Comparison of ENCODE assay signal across 9 cellular contexts in genomic region chr14:50773632-50774541, GRCh38. TPM values are rescaled to one million over a fixed set of nuclear protein-coding genes. Genes with fewer than 3 reads are reported as not detected.
DNase-seq lines count a peak whose midpoint lies in the region; ATAC-seq, FAIRE-seq and TF ChIP-seq lines count a peak whose summit lies in the region.
"Had no signal": no experiment of that assay in that cellular context is flagged by ENCODE, and none has a peak within 500 bp of the region (broad histone marks: within the 10 kb centered on the region; RNA-seq: fewer than 3 reads in every experiment).

No MANE protein-coding gene starts in this region.

- H3K4me1 Mint-ChIP-seq in CD4-positive, alpha-beta memory T cell: peaks cover 15 to 31% (median 20%) of the 10 kb centered on the region in 4 donors

- peak; percentile 88 for ATAC-seq in HepG2
- ATAC-seq in GM21786 (IDR thresholded peaks at IDR 0.05; ENCODE audit: unreplicated experiment): no peak
- no peak for ATAC-seq in GM19395 (IDR thresholded peaks at IDR 0.05; ENCODE audit: unreplicated experiment)

- intact Hi-C loops in CD4-positive, alpha-beta memory T cell (cut with micrococcal nuclease): loop anchor here (1.0 kb wide), 3 partner anchors 155 to 232 kb away; no protein-coding TSS in a partner anchor
- intact Hi-C loops in HepG2 (cut with micrococcal nuclease; ENCODE audit: unreplicated experiment): loop anchor here (1.0 to 2.0 kb wide), 3 partner anchors 155 to 231 kb away; no protein-coding TSS in a partner anchor

- TF ChIP-seq POLR2A in Peyer's patch (IDR thresholded peaks at IDR 0.05) (no peak), HepG2 (IDR thresholded peaks at IDR 0.05; ENCODE audit: insufficient read depth in 1 of 2, low read depth in 2 of 2, low read length in 2 of 2) (no peak)

- TF ChIP-seq EP300 in HepG2 (IDR thresholded peaks at IDR 0.05; ENCODE audit: low read depth in 2 of 2, low read length in 2 of 2) (no peak), HepG2 (CRISPR knock-in tag; IDR thresholded peaks at IDR 0.05; ENCODE audit: borderline replicate concordance) (no peak)

- FAIRE-seq in bronchial epithelial cell (lab: Jason Lieb, UNC): no peak
- no peak for FAIRE-seq in HepG2 (lab: Jason Lieb, UNC)

- no peaks in the 10 kb centered on the region for H3K27me3 Mint-ChIP-seq in CD4-positive, alpha-beta memory T cell

- peaks cover 51% of the 10 kb centered on the region for H3K36me3 ChIP-seq in CD4-positive, alpha-beta memory T cell (ENCODE audit: insufficient read depth, low read length)
- peaks cover 0 to 45% (median 0%) of the 10 kb centered on the region in 3 donors for H3K36me3 ChIP-seq in Peyer's patch
- peaks cover 8% of the 10 kb centered on the region for H3K36me3 ChIP-seq in bronchial epithelial cell (ENCODE audit: control insufficient read depth, insufficient read depth, low read length)
- H3K36me3 ChIP-seq in HepG2 (replicated peaks in 1 of 2; ENCODE audit: control insufficient read depth in 1 of 2, insufficient read depth in 2 of 2, low read length in 2 of 2): peaks cover 2 to 27% of the 10 kb centered on the region in 2 experiments; a peak in 2 of 5 replicates
- peaks cover 13 to 39% (median 34%) of the 10 kb centered on the region in 5 donors for H3K36me3 ChIP-seq in subcutaneous abdominal adipose tissue (ENCODE audit: control insufficient read depth in 5 of 5, insufficient read depth in 5 of 5, low read length in 5 of 5)

- no peaks in the 10 kb centered on the region for H3K27me3 ChIP-seq in CD4-positive, alpha-beta memory T cell (ENCODE audit: insufficient read depth, low read length)
- H3K27me3 ChIP-seq in Peyer's patch: no peaks in the 10 kb centered on the region
- H3K27me3 ChIP-seq in bronchial epithelial cell (ENCODE audit: control insufficient read depth, insufficient read depth, low read length): no peaks in the 10 kb centered on the region
- no peaks in the 10 kb centered on the region for H3K27me3 ChIP-seq in HepG2 (ENCODE audit: control insufficient read depth in 1 of 2, insufficient read depth in 2 of 2, low read length in 2 of 2)
- H3K27me3 ChIP-seq in subcutaneous abdominal adipose tissue (ENCODE audit: control insufficient read depth in 5 of 5, insufficient read depth in 4 of 5, low read length in 5 of 5): no peaks in the 10 kb centered on the region

- H3K4me3 Mint-ChIP-seq in CD4-positive, alpha-beta memory T cell: peak overlapping the region in 1 of 8 donors; percentile 33

- CTCF ChIA-PET in CD4-positive, alpha-beta memory T cell (lab: Charles Lee; ENCODE audit: partially characterized antibody): interaction anchor here (0.7 to 8.8 kb wide), 16 partner anchors 10 to 453 kb away, joined by 3 to 225 read pairs (median 5); no protein-coding TSS in a partner anchor
- CTCF ChIA-PET in HepG2 (lab: Yijun Ruan, JAX; ENCODE audit: low intra/inter-chr PET ratio, low total read pairs): interaction anchor here (1.4 to 1.9 kb wide), 3 partner anchors 154 to 231 kb away, joined by 7 to 13 read pairs (median 9); no protein-coding TSS in a partner anchor

- no peak overlapping the region for H3K27ac ChIP-seq in CD4-positive, alpha-beta memory T cell (ENCODE audit: low read depth, low read length)
- H3K27ac ChIP-seq in Peyer's patch: peak overlapping the region in 1 of 4 donors; percentile 28
- no peak overlapping the region for H3K27ac ChIP-seq in HepG2 (ENCODE audit: extremely low read length, insufficient read depth, low read length)
- H3K27ac ChIP-seq in subcutaneous abdominal adipose tissue (ENCODE audit: low read depth, low read length): peak overlapping the region; percentile 78
- H3K27ac ChIP-seq: SK-N-MC had no signal

- no peaks in the 10 kb centered on the region for H4K20me1 ChIP-seq in HepG2 (ENCODE audit: insufficient read depth, low read length)

- H3K4me3 ChIP-seq in CD4-positive, alpha-beta memory T cell (ENCODE audit: low read length in 2 of 2): no peak overlapping the region
- H3K4me3 ChIP-seq in Peyer's patch (no peak overlapping the region), bronchial epithelial cell (ENCODE audit: low read depth, low read length) (no peak overlapping the region), HepG2 (replicated peaks in 1 of 3; ENCODE audit: insufficient read depth in 1 of 3, low read depth in 2 of 3, low read length in 3 of 3) (no peak overlapping the region), subcutaneous abdominal adipose tissue (ENCODE audit: low read depth in 1 of 5, low read length in 5 of 5) (no peak overlapping the region)
- H3K4me3 ChIP-seq: SK-N-MC had no signal

- H3K36me3 Mint-ChIP-seq in CD4-positive, alpha-beta memory T cell: peaks cover 64 to 67% of the 10 kb centered on the region in 2 donors

- peak; percentile 64; the same call in 1 of the 2 replicates for TF ChIP-seq RAD21 in HepG2 (CRISPR knock-in tag; IDR thresholded peaks at IDR 0.05)

- H3K9me3 ChIP-seq in CD4-positive, alpha-beta memory T cell (ENCODE audit: control insufficient read depth in 1 of 2, low read length in 2 of 2): no peaks in the 10 kb centered on the region
- H3K9me3 ChIP-seq in Peyer's patch (no peaks in the 10 kb centered on the region), HepG2 (ENCODE audit: low read length) (no peaks in the 10 kb centered on the region), subcutaneous abdominal adipose tissue (ENCODE audit: control insufficient read depth in 5 of 5, low read length in 5 of 5) (no peaks in the 10 kb centered on the region)

- POLR2A ChIA-PET in CD4-positive, alpha-beta memory T cell (lab: Charles Lee; ENCODE audit: partially characterized antibody): no interaction called here
- POLR2A ChIA-PET in HepG2 (lab: Yijun Ruan, JAX): interaction anchor here (0.6 kb wide), 1 partner anchor 170 kb away, joined by 3 read pairs; the partner anchor contains the start of gene PYGL

- no peak overlapping the region for H2AFZ ChIP-seq in HepG2 (ENCODE audit: low read length)

- H3K4me1 ChIP-seq in CD4-positive, alpha-beta memory T cell (ENCODE audit: insufficient read depth, low read length): peaks cover 13% of the 10 kb centered on the region
- peaks cover 0 to 7% (median 2%) of the 10 kb centered on the region in 4 donors for H3K4me1 ChIP-seq in Peyer's patch
- H3K4me1 ChIP-seq in HepG2 (ENCODE audit: insufficient read depth, low read length): no peaks in the 10 kb centered on the region
- peaks cover 0 to 25% (median 14%) of the 10 kb centered on the region in 5 donors for H3K4me1 ChIP-seq in subcutaneous abdominal adipose tissue (ENCODE audit: control insufficient read depth in 5 of 5, insufficient read depth in 5 of 5, low read length in 5 of 5)

- H3K4me2 ChIP-seq in HepG2 (ENCODE audit: low read depth, low read length): no peak overlapping the region

- no peak for DNase-seq in CD4-positive, alpha-beta memory T cell
- peak; percentile 73 for DNase-seq in HCEC 1CT
- no peak for DNase-seq in Peyer's patch
- peak; percentile 60 for DNase-seq in bronchial epithelial cell (ENCODE audit: low read depth)
- peak; percentile 11 for DNase-seq in HepG2 (ENCODE audit: low spot score)

- in situ Hi-C loops in HepG2 (cut with HindIII; ENCODE audit: extremely low pct_ligation_motif_present, low pct_unique_long_range_greater_than_20kb): loop anchor here (5.0 to 10.0 kb wide), 2 partner anchors 159 to 232 kb away; no protein-coding TSS in a partner anchor

- 89% methylated on average over 7 of the region's 7 CpGs for WGBS in HepG2 (ENCODE audit: low lambda C conversion rate)

- H3K9ac ChIP-seq in HepG2 (ENCODE audit: insufficient read depth, low read depth, low read length) (no peak overlapping the region), subcutaneous abdominal adipose tissue (ENCODE audit: low read length in 5 of 5) (peak overlapping the region in 1 of 5 donors; percentile 46)

- no peaks in the 10 kb centered on the region for H3K9me3 Mint-ChIP-seq in CD4-positive, alpha-beta memory T cell

- BruUV-seq in HepG2 (replicated peaks; lab: Mats Ljungman, UMichigan): no TSS peak

- peak in 5 of 6 experiments; percentile 30 to 60 (median 59) for TF ChIP-seq CTCF in Peyer's patch (IDR thresholded peaks at IDR 0.05)
- peak; percentile 92 for TF ChIP-seq CTCF in bronchial epithelial cell (IDR thresholded peaks at IDR 0.05; ENCODE audit: insufficient read depth, low read length, severe bottlenecking)
- peak; percentile 83 for TF ChIP-seq CTCF in HepG2 (CRISPR knock-in tag; IDR thresholded peaks at IDR 0.05)

- H3K27ac Mint-ChIP-seq in CD4-positive, alpha-beta memory T cell: peak overlapping the region in 6 of 7 donors; percentile 25 to 87 (median 59)

- H3K79me2 ChIP-seq in HepG2 (ENCODE audit: insufficient read depth, low read length): no peaks in the 10 kb centered on the region

TF ChIP-seq in HepG2, 621 proteins besides CTCF, POLR2A, EP300 and RAD21 (continues in another document):
- peak; percentile 47 for TF ChIP-seq SMC3 (IDR thresholded peaks at IDR 0.05; ENCODE audit: low read length)
- TF ChIP-seq ETV5 (CRISPR knock-in tag; IDR thresholded peaks at IDR 0.05; ENCODE audit: borderline replicate concordance): no peak

RNA-seq across cellular contexts. Expression of gene NIN, which starts 57.1 kb away (rescaled TPM):
- 100 to 1,000 TPM in 1 of 2 experiments, 10 to 100 TPM in 1; 99.7 to 102 TPM for total RNA-seq in CD4-positive, alpha-beta memory T cell
- polyA plus RNA-seq in CD4-positive, alpha-beta memory T cell: 10 to 100 TPM in 1 of 2 donors, 1 to 10 TPM in 1; 8.5 to 50.1 TPM
- 100 to 1,000 TPM in 1 of 4 donors, 10 to 100 TPM in 3; 13.8 to 151 (median 21.5) TPM for total RNA-seq in Peyer's patch
- total RNA-seq in bronchial epithelial cell: 16.8 and 26.8 TPM in 2 replicates
- 9.7 and 11.6 TPM in 2 replicates for total RNA-seq in HepG2 (2016; rRNA removed; fragmentation: Illumina TruSeq; extraction: Trizol)
- 2.4 and 2.5 TPM in 2 replicates for total RNA-seq in HepG2 (2016; cell fraction: cytosol; rRNA removed; fragmentation: Illumina TruSeq; extraction: Trizol; ENCODE audit: low read depth)
- total RNA-seq in HepG2 (2016; cell fraction: insoluble cytoplasmic fraction; rRNA removed; fragmentation: Illumina TruSeq; extraction: Trizol): 9.5 and 10.5 TPM in 2 replicates
- 4.7 and 5.1 TPM in 2 replicates for total RNA-seq in HepG2 (2016; cell fraction: membrane; rRNA removed; fragmentation: Illumina TruSeq; extraction: Trizol)
- total RNA-seq in HepG2 (2016; cell fraction: nucleus; rRNA removed; fragmentation: Illumina TruSeq; extraction: Trizol): 15.1 and 17.0 TPM in 2 replicates
- polyA plus RNA-seq in HepG2 (2011; rRNA removed): 2.5 and 2.8 TPM in 2 replicates
- 1.1 and 2.0 TPM in 2 replicates for polyA plus RNA-seq in HepG2 (2011; cell fraction: cytosol; rRNA removed)
- 3.9 and 4.5 TPM in 2 replicates for polyA plus RNA-seq in HepG2 (2011; cell fraction: nucleus; rRNA removed)
- 3.0 and 5.9 TPM in 2 replicates for polyA plus RNA-seq in HepG2 (2012)
- 1.0 and 1.5 TPM in 2 replicates for polyA plus RNA-seq in HepG2 (2016; cell fraction: cytosol; fragmentation: Illumina TruSeq; extraction: Trizol; ENCODE audit: low read depth)
- 5.5 and 6.0 TPM in 2 replicates for polyA plus RNA-seq in HepG2 (2016; cell fraction: insoluble cytoplasmic fraction; fragmentation: Illumina TruSeq; extraction: Trizol; ENCODE audit: low read depth)
- 1.3 and 2.4 TPM in 2 replicates for polyA plus RNA-seq in HepG2 (2016; cell fraction: membrane; fragmentation: Illumina TruSeq; extraction: Trizol; ENCODE audit: low read depth)
- 9.0 and 13.1 TPM in 2 replicates for polyA plus RNA-seq in HepG2 (2016; cell fraction: nucleus; fragmentation: Illumina TruSeq; extraction: Trizol; ENCODE audit: insufficient read depth, low read depth)
- 11.8 and 30.5 TPM in 2 replicates for polyA minus RNA-seq in HepG2 (2011; rRNA and poly(A)+ RNA removed; ENCODE audit: low replicate concordance)
- 6.8 and 8.1 TPM in 2 replicates for polyA minus RNA-seq in HepG2 (2011; cell fraction: cytosol; rRNA and poly(A)+ RNA removed)
- polyA minus RNA-seq in HepG2 (2011; cell fraction: nucleus; rRNA and poly(A)+ RNA removed): 19.8 and 20.9 TPM in 2 replicates

Comparison
In these comparisons a context has a peak if more than half of its experiments do, and no peak if none do; other contexts are left out.
1. DNase-seq: peak in HCEC 1CT (single experiment), bronchial epithelial cell (single experiment) and HepG2 (single experiment); none in CD4-positive, alpha-beta memory T cell (0 of 5) and Peyer's patch (0 of 3).
2. Peak in every context shown above with its lines, with median percentiles within 50 percentile points of each other: CTCF ChIP-seq.